In genomic region chr2:192253692-192254091, GRCh38 we compare ENCODE assay signal across 9 cellular contexts. TPM values are rescaled to one million over a fixed set of nuclear protein-coding genes. Genes with fewer than 3 reads are reported as not detected.
"Had no signal": no experiment of that assay in that cellular context is flagged by ENCODE, and none has a peak within 500 bp of the region (broad histone marks: within the 10 kb centered on the region; RNA-seq: fewer than 3 reads in every experiment).

No MANE protein-coding gene starts in this region.

- ATAC-seq: K562 had no signal

- H3K27ac ChIP-seq: HL-60, KMS-11 had no signal

- H3K9ac ChIP-seq: KMS-11 had no signal

- FAIRE-seq: HTR-8/SVneo, K562 had no signal

- H3K4me3 ChIP-seq: K562 had no signal

- DNase-seq: IMR-90, KBM-7, KG1 had no signal

- H3K4me2 ChIP-seq: KMS-11 had no signal

RNA-seq across cellular contexts. Expression of gene TMEFF2, which starts 59.0 kb away (rescaled TPM):
- total RNA-seq: HT-29, K562 had no signal
- polyA plus RNA-seq: IgD-negative memory B cell had no signal
